Comparison of ENCODE assay signal across 1 cellular context in the genomic region with DNA sequence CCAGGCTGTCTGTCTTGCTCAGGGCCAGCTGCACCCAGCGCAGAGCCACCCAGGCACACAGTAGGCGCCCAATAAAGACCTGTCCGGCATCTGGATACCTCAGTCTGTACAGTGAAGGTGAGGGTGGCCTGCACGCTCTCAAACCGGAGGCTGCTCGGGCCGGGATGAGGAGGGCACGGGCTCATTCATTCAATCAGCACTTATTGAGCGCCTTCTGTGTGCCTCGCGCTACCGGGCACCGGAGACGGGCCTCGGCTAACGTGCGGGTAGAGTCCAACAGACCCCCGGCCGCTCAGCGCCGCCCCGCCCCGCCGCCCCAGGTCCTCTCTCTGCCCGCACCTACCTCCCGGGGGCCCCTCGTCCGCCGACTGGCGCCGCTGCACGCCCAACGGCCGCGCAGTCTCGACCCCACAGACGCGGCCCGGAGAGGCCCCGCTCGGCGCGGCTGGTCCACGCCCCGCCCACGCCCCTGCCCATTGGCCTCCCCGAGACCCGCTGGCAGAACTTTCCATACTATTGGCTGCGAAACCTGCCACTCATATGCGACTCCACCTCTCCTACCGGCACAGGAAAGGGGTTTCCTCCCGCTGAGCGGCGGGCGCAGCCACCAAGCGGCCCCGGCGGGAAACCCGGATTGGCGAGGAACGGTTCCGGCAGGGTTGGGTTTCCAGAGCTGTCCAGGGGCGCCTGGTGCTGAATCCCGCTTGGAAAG.
TF ChIP-seq lines count a peak whose summit lies in the region.

A gene with protein sequence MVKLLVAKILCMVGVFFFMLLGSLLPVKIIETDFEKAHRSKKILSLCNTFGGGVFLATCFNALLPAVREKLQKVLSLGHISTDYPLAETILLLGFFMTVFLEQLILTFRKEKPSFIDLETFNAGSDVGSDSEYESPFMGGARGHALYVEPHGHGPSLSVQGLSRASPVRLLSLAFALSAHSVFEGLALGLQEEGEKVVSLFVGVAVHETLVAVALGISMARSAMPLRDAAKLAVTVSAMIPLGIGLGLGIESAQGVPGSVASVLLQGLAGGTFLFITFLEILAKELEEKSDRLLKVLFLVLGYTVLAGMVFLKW (minus strand): TSS at position 416 of the 712 bp plus-strand sequence. CDS start 2,760 bp downstream, outside the sequence.

TF ChIP-seq in HepG2, 621 proteins besides CTCF, POLR2A, EP300 and RAD21 (continued from another document and continues in another):
- TF ChIP-seq, protein P1, sequence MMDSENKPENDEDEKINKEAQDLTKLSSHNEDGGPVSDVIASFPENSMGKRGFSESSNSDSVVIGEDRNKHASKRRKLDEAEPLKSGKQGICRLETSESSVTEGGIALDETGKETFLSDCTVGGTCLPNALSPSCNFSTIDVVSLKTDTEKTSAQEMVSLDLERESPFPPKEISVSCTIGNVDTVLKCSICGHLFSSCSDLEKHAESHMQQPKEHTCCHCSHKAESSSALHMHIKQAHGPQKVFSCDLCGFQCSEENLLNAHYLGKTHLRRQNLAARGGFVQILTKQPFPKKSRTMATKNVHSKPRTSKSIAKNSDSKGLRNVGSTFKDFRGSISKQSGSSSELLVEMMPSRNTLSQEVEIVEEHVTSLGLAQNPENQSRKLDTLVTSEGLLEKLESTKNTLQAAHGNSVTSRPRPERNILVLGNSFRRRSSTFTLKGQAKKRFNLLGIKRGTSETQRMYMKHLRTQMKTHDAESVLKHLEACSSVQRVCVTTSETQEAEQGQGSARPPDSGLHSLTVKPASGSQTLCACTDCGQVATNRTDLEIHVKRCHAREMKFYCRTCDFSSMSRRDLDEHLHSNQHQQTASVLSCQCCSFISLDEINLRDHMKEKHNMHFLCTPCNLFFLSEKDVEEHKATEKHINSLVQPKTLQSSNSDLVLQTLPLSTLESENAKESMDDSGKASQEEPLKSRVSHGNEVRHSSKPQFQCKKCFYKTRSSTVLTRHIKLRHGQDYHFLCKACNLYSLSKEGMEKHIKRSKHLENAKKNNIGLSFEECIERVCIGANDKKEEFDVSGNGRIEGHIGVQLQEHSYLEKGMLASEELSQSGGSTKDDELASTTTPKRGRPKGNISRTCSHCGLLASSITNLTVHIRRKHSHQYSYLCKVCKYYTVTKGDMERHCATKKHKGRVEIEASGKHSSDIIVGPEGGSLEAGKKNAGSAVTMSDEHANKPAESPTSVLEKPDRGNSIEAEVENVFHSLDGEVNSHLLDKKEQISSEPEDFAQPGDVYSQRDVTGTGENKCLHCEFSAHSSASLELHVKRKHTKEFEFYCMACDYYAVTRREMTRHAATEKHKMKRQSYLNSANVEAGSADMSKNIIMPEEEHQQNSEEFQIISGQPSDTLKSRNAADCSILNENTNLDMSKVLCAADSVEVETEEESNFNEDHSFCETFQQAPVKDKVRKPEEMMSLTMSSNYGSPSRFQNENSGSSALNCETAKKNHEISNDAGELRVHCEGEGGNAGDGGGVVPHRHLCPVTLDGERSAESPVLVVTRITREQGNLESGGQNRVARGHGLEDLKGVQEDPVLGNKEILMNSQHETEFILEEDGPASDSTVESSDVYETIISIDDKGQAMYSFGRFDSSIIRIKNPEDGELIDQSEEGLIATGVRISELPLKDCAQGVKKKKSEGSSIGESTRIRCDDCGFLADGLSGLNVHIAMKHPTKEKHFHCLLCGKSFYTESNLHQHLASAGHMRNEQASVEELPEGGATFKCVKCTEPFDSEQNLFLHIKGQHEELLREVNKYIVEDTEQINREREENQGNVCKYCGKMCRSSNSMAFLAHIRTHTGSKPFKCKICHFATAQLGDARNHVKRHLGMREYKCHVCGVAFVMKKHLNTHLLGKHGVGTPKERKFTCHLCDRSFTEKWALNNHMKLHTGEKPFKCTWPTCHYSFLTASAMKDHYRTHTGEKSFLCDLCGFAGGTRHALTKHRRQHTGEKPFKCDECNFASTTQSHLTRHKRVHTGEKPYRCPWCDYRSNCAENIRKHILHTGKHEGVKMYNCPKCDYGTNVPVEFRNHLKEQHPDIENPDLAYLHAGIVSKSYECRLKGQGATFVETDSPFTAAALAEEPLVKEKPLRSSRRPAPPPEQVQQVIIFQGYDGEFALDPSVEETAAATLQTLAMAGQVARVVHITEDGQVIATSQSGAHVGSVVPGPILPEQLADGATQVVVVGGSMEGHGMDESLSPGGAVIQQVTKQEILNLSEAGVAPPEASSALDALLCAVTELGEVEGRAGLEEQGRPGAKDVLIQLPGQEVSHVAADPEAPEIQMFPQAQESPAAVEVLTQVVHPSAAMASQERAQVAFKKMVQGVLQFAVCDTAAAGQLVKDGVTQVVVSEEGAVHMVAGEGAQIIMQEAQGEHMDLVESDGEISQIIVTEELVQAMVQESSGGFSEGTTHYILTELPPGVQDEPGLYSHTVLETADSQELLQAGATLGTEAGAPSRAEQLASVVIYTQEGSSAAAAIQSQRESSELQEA (CRISPR knock-in tag; IDR thresholded peaks at IDR 0.05; ENCODE audit: not compliant biosample characterization), result peak; percentile 92
- TF ChIP-seq MEF2D (CRISPR knock-in tag; IDR thresholded peaks at IDR 0.05) (peak; percentile 88), ZNF670 (CRISPR knock-in tag; IDR thresholded peaks at IDR 0.05; ENCODE audit: borderline replicate concordance) (peak; percentile 89), U2AF2 (IDR thresholded peaks at IDR 0.05; ENCODE audit: low read depth, low read length) (no peak), SAP130 (CRISPR knock-in tag; IDR thresholded peaks at IDR 0.05; ENCODE audit: low read depth) (peak; percentile 99), MED13 (CRISPR knock-in tag; IDR thresholded peaks at IDR 0.05) (peak; percentile 78; the same call in 1 of the 2 replicates), ZNF7 (CRISPR knock-in tag; IDR thresholded peaks at IDR 0.05) (peak; percentile 71), NBN (conservative IDR thresholded peaks at IDR 0.05) (no peak), ZNF709 (CRISPR knock-in tag; IDR thresholded peaks at IDR 0.05) (peak; percentile 97), ZNF75D (CRISPR knock-in tag; IDR thresholded peaks at IDR 0.05; ENCODE audit: borderline replicate concordance) (peak; percentile 92; the same call in 1 of the 2 replicates), FLYWCH1 (CRISPR knock-in tag; IDR thresholded peaks at IDR 0.05) (peak; percentile 95), GABPA (IDR thresholded peaks at IDR 0.05; ENCODE audit: low read depth, low read length) (peak; percentile 88), GABPA (CRISPR knock-in tag; IDR thresholded peaks at IDR 0.05; ENCODE audit: low read depth) (peak; percentile 96), CBX2 (IDR thresholded peaks at IDR 0.05; ENCODE audit: low read depth, low read length) (no peak), CBX2 (CRISPR knock-in tag; IDR thresholded peaks at IDR 0.05; ENCODE audit: low read depth) (no peak), ZNF737 (CRISPR knock-in tag; IDR thresholded peaks at IDR 0.05; ENCODE audit: borderline replicate concordance) (no peak), ZNF710 (CRISPR knock-in tag; IDR thresholded peaks at IDR 0.05; ENCODE audit: borderline replicate concordance) (peak; percentile 81), IRF2 (CRISPR knock-in tag; IDR thresholded peaks at IDR 0.05) (peak; percentile 94), ZSCAN25 (CRISPR knock-in tag; IDR thresholded peaks at IDR 0.05) (peak; percentile 81; the same call in 1 of the 2 replicates), PCBP1 (IDR thresholded peaks at IDR 0.05; ENCODE audit: borderline replicate concordance, low read depth, low read length) (peak; percentile 79; the same call in 1 of the 2 replicates), CBX5 (CRISPR knock-in tag; IDR thresholded peaks at IDR 0.05; ENCODE audit: borderline replicate concordance) (peak; percentile 98), TEAD3 (CRISPR knock-in tag; optimal IDR thresholded peaks at IDR 0.05; ENCODE audit: borderline replicate concordance) (peak; percentile 83), ZNF784 (CRISPR knock-in tag; IDR thresholded peaks at IDR 0.05; ENCODE audit: borderline replicate concordance) (peak; percentile 96; the same call in 1 of the 2 replicates), POLR2G (IDR thresholded peaks at IDR 0.05; ENCODE audit: low read depth, low read length) (peak; percentile 66; the same call in 1 of the 2 replicates), ZNF530 (CRISPR knock-in tag; IDR thresholded peaks at IDR 0.05; ENCODE audit: low read depth) (peak; percentile 83; the same call in 1 of the 2 replicates), IKZF5 (CRISPR knock-in tag; IDR thresholded peaks at IDR 0.05) (peak; percentile 98), SP2 (CRISPR knock-in tag; IDR thresholded peaks at IDR 0.05) (peak; percentile 98), POLR2AphosphoS2 (IDR thresholded peaks at IDR 0.05; ENCODE audit: low read depth, low read length) (no peak), JARID2 (CRISPR knock-in tag; IDR thresholded peaks at IDR 0.05; ENCODE audit: insufficient replicate concordance) (peak; percentile 99)
- TF ChIP-seq, protein P2, sequence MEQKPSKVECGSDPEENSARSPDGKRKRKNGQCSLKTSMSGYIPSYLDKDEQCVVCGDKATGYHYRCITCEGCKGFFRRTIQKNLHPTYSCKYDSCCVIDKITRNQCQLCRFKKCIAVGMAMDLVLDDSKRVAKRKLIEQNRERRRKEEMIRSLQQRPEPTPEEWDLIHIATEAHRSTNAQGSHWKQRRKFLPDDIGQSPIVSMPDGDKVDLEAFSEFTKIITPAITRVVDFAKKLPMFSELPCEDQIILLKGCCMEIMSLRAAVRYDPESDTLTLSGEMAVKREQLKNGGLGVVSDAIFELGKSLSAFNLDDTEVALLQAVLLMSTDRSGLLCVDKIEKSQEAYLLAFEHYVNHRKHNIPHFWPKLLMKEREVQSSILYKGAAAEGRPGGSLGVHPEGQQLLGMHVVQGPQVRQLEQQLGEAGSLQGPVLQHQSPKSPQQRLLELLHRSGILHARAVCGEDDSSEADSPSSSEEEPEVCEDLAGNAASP (CRISPR knock-in tag; IDR thresholded peaks at IDR 0.05; ENCODE audit: borderline replicate concordance), result peak; percentile 94
- TF ChIP-seq, protein P3, sequence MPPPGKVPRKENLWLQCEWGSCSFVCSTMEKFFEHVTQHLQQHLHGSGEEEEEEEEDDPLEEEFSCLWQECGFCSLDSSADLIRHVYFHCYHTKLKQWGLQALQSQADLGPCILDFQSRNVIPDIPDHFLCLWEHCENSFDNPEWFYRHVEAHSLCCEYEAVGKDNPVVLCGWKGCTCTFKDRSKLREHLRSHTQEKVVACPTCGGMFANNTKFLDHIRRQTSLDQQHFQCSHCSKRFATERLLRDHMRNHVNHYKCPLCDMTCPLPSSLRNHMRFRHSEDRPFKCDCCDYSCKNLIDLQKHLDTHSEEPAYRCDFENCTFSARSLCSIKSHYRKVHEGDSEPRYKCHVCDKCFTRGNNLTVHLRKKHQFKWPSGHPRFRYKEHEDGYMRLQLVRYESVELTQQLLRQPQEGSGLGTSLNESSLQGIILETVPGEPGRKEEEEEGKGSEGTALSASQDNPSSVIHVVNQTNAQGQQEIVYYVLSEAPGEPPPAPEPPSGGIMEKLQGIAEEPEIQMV (CRISPR knock-in tag; IDR thresholded peaks at IDR 0.05; ENCODE audit: low read depth), result peak; percentile 87
- TF ChIP-seq, protein P4, sequence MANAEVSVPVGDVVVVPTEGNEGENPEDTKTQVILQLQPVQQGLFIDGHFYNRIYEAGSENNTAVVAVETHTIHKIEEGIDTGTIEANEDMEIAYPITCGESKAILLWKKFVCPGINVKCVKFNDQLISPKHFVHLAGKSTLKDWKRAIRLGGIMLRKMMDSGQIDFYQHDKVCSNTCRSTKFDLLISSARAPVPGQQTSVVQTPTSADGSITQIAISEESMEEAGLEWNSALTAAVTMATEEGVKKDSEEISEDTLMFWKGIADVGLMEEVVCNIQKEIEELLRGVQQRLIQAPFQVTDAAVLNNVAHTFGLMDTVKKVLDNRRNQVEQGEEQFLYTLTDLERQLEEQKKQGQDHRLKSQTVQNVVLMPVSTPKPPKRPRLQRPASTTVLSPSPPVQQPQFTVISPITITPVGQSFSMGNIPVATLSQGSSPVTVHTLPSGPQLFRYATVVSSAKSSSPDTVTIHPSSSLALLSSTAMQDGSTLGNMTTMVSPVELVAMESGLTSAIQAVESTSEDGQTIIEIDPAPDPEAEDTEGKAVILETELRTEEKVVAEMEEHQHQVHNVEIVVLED (CRISPR knock-in tag; IDR thresholded peaks at IDR 0.05; ENCODE audit: borderline replicate concordance), result peak; percentile 84
- TF ChIP-seq, protein P5, sequence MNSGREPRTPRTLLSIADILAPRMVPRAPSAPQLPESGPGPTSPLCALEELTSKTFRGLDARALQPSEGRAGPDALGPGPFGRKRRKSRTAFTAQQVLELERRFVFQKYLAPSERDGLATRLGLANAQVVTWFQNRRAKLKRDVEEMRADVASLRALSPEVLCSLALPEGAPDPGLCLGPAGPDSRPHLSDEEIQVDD (CRISPR knock-in tag; IDR thresholded peaks at IDR 0.05; ENCODE audit: borderline replicate concordance), result peak; percentile 90; the same call in 1 of the 2 replicates
- TF ChIP-seq, protein P6, sequence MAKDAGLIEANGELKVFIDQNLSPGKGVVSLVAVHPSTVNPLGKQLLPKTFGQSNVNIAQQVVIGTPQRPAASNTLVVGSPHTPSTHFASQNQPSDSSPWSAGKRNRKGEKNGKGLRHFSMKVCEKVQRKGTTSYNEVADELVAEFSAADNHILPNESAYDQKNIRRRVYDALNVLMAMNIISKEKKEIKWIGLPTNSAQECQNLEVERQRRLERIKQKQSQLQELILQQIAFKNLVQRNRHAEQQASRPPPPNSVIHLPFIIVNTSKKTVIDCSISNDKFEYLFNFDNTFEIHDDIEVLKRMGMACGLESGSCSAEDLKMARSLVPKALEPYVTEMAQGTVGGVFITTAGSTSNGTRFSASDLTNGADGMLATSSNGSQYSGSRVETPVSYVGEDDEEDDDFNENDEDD (CRISPR knock-in tag; IDR thresholded peaks at IDR 0.05; ENCODE audit: borderline replicate concordance), result peak; percentile 71; the same call in 1 of the 2 replicates
